In the genomic region with DNA sequence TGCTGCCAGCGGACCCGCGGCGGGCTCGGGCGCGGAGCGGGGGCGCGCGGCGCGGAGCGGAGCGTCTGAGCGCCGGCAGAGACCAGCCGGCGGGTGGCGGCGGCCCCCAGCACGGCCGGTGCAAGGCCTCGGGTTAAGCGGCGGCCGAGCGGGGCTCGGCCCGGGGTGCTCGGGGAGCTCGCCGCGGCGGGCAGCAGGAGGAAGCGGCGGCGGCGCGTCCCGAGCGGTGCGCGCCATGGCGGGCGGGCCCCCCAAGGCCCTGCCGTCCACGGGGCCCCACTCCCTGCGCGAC, we compare ENCODE assay signal across 8 cellular contexts. TPM values are rescaled to one million over a fixed set of nuclear protein-coding genes. Genes with fewer than 3 reads are reported as not detected.
DNase-seq lines count a peak whose midpoint lies in the region; ATAC-seq, FAIRE-seq and TF ChIP-seq lines count a peak whose summit lies in the region.

No MANE protein-coding gene starts in this region.

- no peak for FAIRE-seq in HTR-8/SVneo (lab: Jason Lieb, UNC)

- CTCF ChIA-PET in Panc1 (lab: Charles Lee) = no interaction called here

- peak overlapping the region; percentile 56 to 65 for H3K4me3 ChIP-seq in Panc1 (ENCODE audit: low read depth in 2 of 2, low read length in 2 of 2)
- H3K4me3 ChIP-seq in foreskin fibroblast (ENCODE audit: low read depth in 1 of 2, low read length in 2 of 2) = peak overlapping the region; percentile 59 to 93
- peak overlapping the region; percentile 73 to 95 (median 80) for H3K4me3 ChIP-seq in gastrocnemius medialis

- no peak overlapping the region for H3K27ac ChIP-seq in Panc1 (ENCODE audit: low read length)
- peak overlapping the region; percentile 70 to 79 (median 74) for H3K27ac ChIP-seq in gastrocnemius medialis

- ATAC-seq in GM18517 (IDR thresholded peaks at IDR 0.05; ENCODE audit: unreplicated experiment) (peak; percentile 42), Panc1 (no peak), gastrocnemius medialis (peak; percentile 37 to 55)

- H3K36me3 ChIP-seq in Panc1 (ENCODE audit: control insufficient read depth, insufficient read depth, low read length) = no peaks in the 10 kb centered on the region; the same call in 1 of the 2 replicates
- H3K36me3 ChIP-seq in gastrocnemius medialis = no peaks in the 10 kb centered on the region

- POLR2A ChIA-PET in Panc1 (lab: Charles Lee) = interaction anchor here (0.6 kb wide), 1 partner anchor 618 kb away, joined by 5 read pairs; no protein-coding TSS in a partner anchor

- DNase-seq in Panc1 (ENCODE audit: low read depth, low spot score) (no peak), foreskin fibroblast (no peak), gastrocnemius medialis (no peak), HTR-8/SVneo (ENCODE audit: insufficient read length, low spot score) (no peak), T1000 (lab: John Stamatoyannopoulos, UW) (no peak)
- DNase-seq in stimulated activated CD4-positive, alpha-beta T cell treated with anti-CD3 and anti-CD28 coated beads, Interleukin-1b, Interleukin-23, amount 100 ng/mL, for 48 hours = no peak
- DNase-seq in activated effector memory CD4-positive, alpha-beta T cell treated with anti-CD3 and anti-CD28 coated beads, Interleukin-2, amount 50 U/mL, for 16 hours = no peak

- H3K9me3 ChIP-seq in Panc1 (ENCODE audit: control insufficient read depth, insufficient read depth, low read depth, low read length) = no peaks in the 10 kb centered on the region
- no peaks in the 10 kb centered on the region for H3K9me3 ChIP-seq in gastrocnemius medialis

- no TSS peak for BruUV-seq in Panc1 (replicated peaks; lab: Mats Ljungman, UMichigan)

- in situ Hi-C loops in Panc1 (cut with HindIII; ENCODE audit: low pct_unique_long_range_greater_than_20kb, low sequenced_read_pairs) (no loop called here), gastrocnemius medialis (cut with MboI; ENCODE audit: low sequenced_read_pairs in 4 of 4) (no loop called here)

- intact Hi-C loops in Panc1 (cut with micrococcal nuclease; ENCODE audit: unreplicated experiment) (no loop called here), gastrocnemius medialis (cut with DNase I; ENCODE audit: low total_unique reads) (loop anchor here (1.0 to 10.0 kb wide), 2 partner anchors 32 to 1116 kb away; a partner anchor contains a TSS)

- TF ChIP-seq CTCF in Panc1 (IDR thresholded peaks at IDR 0.05) = no peak
- TF ChIP-seq CTCF in foreskin fibroblast (IDR thresholded peaks at IDR 0.05; ENCODE audit: low read depth, low read length) = no peak
- no peak for TF ChIP-seq CTCF in gastrocnemius medialis (IDR thresholded peaks at IDR 0.05 in 4 of 5, conservative IDR thresholded peaks at IDR 0.05 in 1 of 5)

- H3K27me3 ChIP-seq in Panc1 (ENCODE audit: control insufficient read depth, insufficient read depth, low read length) = no peaks in the 10 kb centered on the region
- no peaks in the 10 kb centered on the region for H3K27me3 ChIP-seq in gastrocnemius medialis

- TF ChIP-seq POLR2A in gastrocnemius medialis (IDR thresholded peaks at IDR 0.05) = peak; percentile 57 to 61

- peaks cover 6% of the 10 kb centered on the region; the same call in 1 of the 2 replicates for H3K4me1 ChIP-seq in Panc1 (ENCODE audit: control insufficient read depth, insufficient read depth, low read length)
- peaks cover 11 to 17% of the 10 kb centered on the region in 2 donors for H3K4me1 ChIP-seq in gastrocnemius medialis

RNA-seq across cellular contexts. Expression of a gene that starts 0.2 kb away (rescaled TPM):
- total RNA-seq in Panc1 (2021; ENCODE audit: unreplicated experiment) = 6.9 TPM
- polyA plus RNA-seq in Panc1 (2012; ENCODE audit: insufficient read length) = 3.8 TPM
- total RNA-seq in gastrocnemius medialis = 1 to 10 TPM; 2.3 to 6.1 (median 3.9) TPM

RNA-seq across cellular contexts. Expression of a gene that starts 32.8 kb away (rescaled TPM):
- total RNA-seq in Panc1 (2021; ENCODE audit: unreplicated experiment) (20.0 TPM), gastrocnemius medialis (10 to 100 TPM in 1 of 4 donors, 1 to 10 TPM in 3; 6.0 to 13.4 (median 7.8) TPM)
- 10.3 TPM for polyA plus RNA-seq in Panc1 (2012; ENCODE audit: insufficient read length)
